ENCODE assay signal across 6 cellular contexts in the genomic region with DNA sequence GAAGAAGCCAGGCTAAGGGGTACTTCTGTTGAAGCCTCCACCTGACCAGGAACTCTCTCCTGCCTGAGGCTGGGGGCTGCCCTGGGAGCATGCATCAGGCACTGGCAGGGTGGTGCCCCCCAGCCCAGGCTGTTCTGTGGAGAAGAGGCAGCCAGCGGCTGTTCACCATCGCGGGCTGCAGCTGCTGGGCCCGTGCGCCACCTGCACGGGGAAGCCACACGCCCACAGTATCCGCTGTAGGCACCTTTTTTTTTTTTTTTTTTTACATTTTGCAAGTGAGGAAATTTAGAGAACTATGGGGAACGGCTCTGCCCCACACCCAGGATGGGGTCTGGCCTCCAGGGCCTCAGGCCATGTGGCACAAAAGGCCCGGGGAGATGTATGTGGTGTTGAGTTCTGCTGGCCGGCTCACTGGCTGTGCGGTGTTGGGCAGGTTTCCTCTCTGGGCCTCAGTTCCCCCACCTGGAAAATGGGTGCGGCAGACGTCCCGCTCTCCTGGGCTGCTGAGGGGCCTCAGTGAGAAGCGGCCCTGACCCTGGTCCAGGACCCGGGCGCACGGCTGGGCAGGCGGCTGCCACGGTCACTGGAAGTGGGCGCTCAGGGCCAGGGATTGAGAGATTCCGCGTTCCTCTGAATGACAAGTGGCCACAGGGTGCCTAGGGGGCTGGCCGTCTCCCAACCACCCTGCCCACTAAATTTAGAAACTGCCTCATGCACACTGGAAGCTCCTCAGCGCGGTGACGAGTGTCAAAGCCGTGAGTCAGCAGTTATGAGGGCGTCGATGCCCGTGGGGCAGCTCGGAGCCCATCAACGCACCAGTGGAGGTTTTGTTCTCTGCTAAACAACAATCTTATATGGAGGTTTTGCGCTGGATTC. TPM values are rescaled to one million over a fixed set of nuclear protein-coding genes. Genes with fewer than 3 reads are reported as not detected.
DNase-seq lines count a peak whose midpoint lies in the region; ATAC-seq and TF ChIP-seq lines count a peak whose summit lies in the region.

No MANE protein-coding gene starts in this region.

- CTCF ChIA-PET in mammary epithelial cell (lab: Charles Lee; ENCODE audit: low non-redundant PET): no interaction called here

- DNase-seq in NOMO-1 treated with DMSO at 0.1 percent for 48 hours (lab: John Stamatoyannopoulos, UW; ENCODE audit: unreplicated experiment): peak; percentile 77
- peak; percentile 90 for DNase-seq in mammary epithelial cell
- DNase-seq in omental fat pad (ENCODE audit: low spot score): peak; percentile 48
- DNase-seq in GM10266 (ENCODE audit: extremely low spot score): no peak

- H3K27ac ChIP-seq in DOHH2 (ENCODE audit: low read depth, low read length): peak overlapping the region; percentile 87
- no peak overlapping the region for H3K27ac ChIP-seq in mammary epithelial cell (ENCODE audit: insufficient read depth, low read depth, low read length)

- no peaks in the 10 kb centered on the region for H3K79me2 ChIP-seq in DOHH2 (ENCODE audit: control insufficient read depth, low read length)
- no peaks in the 10 kb centered on the region for H3K79me2 ChIP-seq in mammary epithelial cell (ENCODE audit: insufficient read depth, low read length)

- in situ Hi-C loops in mammary epithelial cell (cut with MboI; ENCODE audit: low sequenced_read_pairs in 2 of 2): no loop called here

- no peak for ATAC-seq in omental fat pad (ENCODE audit: low FRiP score)
- no peak for ATAC-seq in HG02623 (IDR thresholded peaks at IDR 0.05; ENCODE audit: unreplicated experiment)

- 2% methylated on average over 17 of the region's 35 CpGs for WGBS in mammary epithelial cell (ENCODE audit: low coverage, missing lambda C conversion rate)

- H3K27me3 ChIP-seq in DOHH2 (ENCODE audit: control insufficient read depth, low read length) (no peaks in the 10 kb centered on the region), mammary epithelial cell (ENCODE audit: insufficient read depth, low read length) (no peaks in the 10 kb centered on the region)

- H2AFZ ChIP-seq in mammary epithelial cell (ENCODE audit: low read depth, low read length): peak overlapping the region; percentile 51

- no peaks in the 10 kb centered on the region for H3K9me2 ChIP-seq in DOHH2 (replicated peaks; ENCODE audit: control insufficient read depth, low read length)

- peak overlapping the region; percentile 62 for H3K4me3 ChIP-seq in DOHH2 (ENCODE audit: low read length)
- peak overlapping the region in 1 of 3 experiments; percentile 16 for H3K4me3 ChIP-seq in mammary epithelial cell (replicated peaks in 1 of 3; ENCODE audit: insufficient read depth in 1 of 3, low read depth in 2 of 3, low read length in 3 of 3)

- dilution Hi-C loops in mammary epithelial cell (cut with HindIII; ENCODE audit: low sequenced_read_pairs): no loop called here

- intact Hi-C loops in mammary epithelial cell (cut with micrococcal nuclease): loop anchor here (1.0 to 2.0 kb wide), 3 partner anchors 9 to 46 kb away; a partner anchor contains a TSS

- peaks cover 12% of the 10 kb centered on the region for H3F3A ChIP-seq in DOHH2 (ENCODE audit: control insufficient read depth, insufficient read depth)

- no peaks in the 10 kb centered on the region for H4K20me1 ChIP-seq in DOHH2 (ENCODE audit: control insufficient read depth, insufficient read depth, low read depth, low read length)
- H4K20me1 ChIP-seq in mammary epithelial cell (ENCODE audit: insufficient read depth, low read length): no peaks in the 10 kb centered on the region

- H3K9me3 ChIP-seq in DOHH2 (ENCODE audit: control insufficient read depth, insufficient read depth, low read length) (no peaks in the 10 kb centered on the region), mammary epithelial cell (replicated peaks; ENCODE audit: insufficient read depth, low read length) (no peaks in the 10 kb centered on the region)

- TF ChIP-seq CTCF in DOHH2 (IDR thresholded peaks at IDR 0.05; ENCODE audit: low read depth, low read length, poor library complexity, severe bottlenecking) (no peak), mammary epithelial cell (conservative IDR thresholded peaks at IDR 0.05 in 1 of 2, IDR thresholded peaks at IDR 0.05 in 1 of 2; ENCODE audit: extremely low read depth in 1 of 2, insufficient read depth in 1 of 2, low read depth in 1 of 2, low read length in 2 of 2) (no peak), omental fat pad (IDR thresholded peaks at IDR 0.05) (no peak), GM10266 (IDR thresholded peaks at IDR 0.05; ENCODE audit: control insufficient read depth, insufficient read depth, low read depth, missing control alignments) (no peak)

- H3K9ac ChIP-seq in mammary epithelial cell (ENCODE audit: insufficient read depth, low read length): no peak overlapping the region

- H3K4me1 ChIP-seq in DOHH2 (ENCODE audit: control insufficient read depth, low read length): peaks cover 65% of the 10 kb centered on the region
- peaks cover 14% of the 10 kb centered on the region for H3K4me1 ChIP-seq in mammary epithelial cell (ENCODE audit: insufficient read depth, low read length)

- peak overlapping the region; percentile 81 for H3K4me2 ChIP-seq in DOHH2 (ENCODE audit: low read length)
- peak overlapping the region; percentile 85 for H3K4me2 ChIP-seq in mammary epithelial cell (ENCODE audit: insufficient read depth, low read depth, low read length)

- BruUV-seq in mammary epithelial cell (replicated peaks; lab: Mats Ljungman, UMichigan): no TSS peak

- H3K36me3 ChIP-seq in DOHH2 (ENCODE audit: control insufficient read depth, low read length) (no peaks in the 10 kb centered on the region), mammary epithelial cell (ENCODE audit: insufficient read depth, low read length) (no peaks in the 10 kb centered on the region)

RNA-seq across cellular contexts. Expression of a gene that starts 8.8 kb away (rescaled TPM):
- total RNA-seq in mammary epithelial cell (10 to 100 TPM; 51.3 to 81.1 TPM), omental fat pad (10 to 100 TPM; 22.4 to 39.4 (median 32.0) TPM)
- 31.7 TPM for polyA plus RNA-seq in mammary epithelial cell
- 62.4 TPM for polyA minus RNA-seq in mammary epithelial cell

RNA-seq across cellular contexts. Expression of a gene that starts 17.5 kb away (rescaled TPM):
- 10 to 100 TPM; 10.5 to 23.4 TPM for total RNA-seq in mammary epithelial cell
- polyA plus RNA-seq in mammary epithelial cell: 3.1 TPM
- 10.2 TPM for polyA minus RNA-seq in mammary epithelial cell
- 10 to 100 TPM; 30.7 to 57.6 (median 32.7) TPM for total RNA-seq in omental fat pad

RNA-seq across cellular contexts. Expression of a gene that starts 43.0 kb away (rescaled TPM):
- total RNA-seq in mammary epithelial cell: 10 to 100 TPM in 1 of 2 donors, 1 to 10 TPM in 1; 9.2 to 15.1 TPM
- polyA plus RNA-seq in mammary epithelial cell: 5.5 TPM
- 8.4 TPM for polyA minus RNA-seq in mammary epithelial cell
- total RNA-seq in omental fat pad: 1 to 10 TPM in 1 of 4 donors, under 1 TPM in 2, not detected in 1; 0.19 to 3.1 (median 0.32) TPM

RNA-seq across cellular contexts. Expression of a gene that starts 53.7 kb away (rescaled TPM):
- total RNA-seq in mammary epithelial cell: 10 to 100 TPM; 41.7 to 69.8 TPM
- polyA plus RNA-seq in mammary epithelial cell: 28.8 TPM
- 44.0 TPM for polyA minus RNA-seq in mammary epithelial cell
- total RNA-seq in omental fat pad: 10 to 100 TPM in 2 of 4 donors, 1 to 10 TPM in 2; 4.4 to 16.6 (median 9.3) TPM

RNA-seq across cellular contexts. Expression of a gene that starts 56.8 kb away (rescaled TPM):
- total RNA-seq in mammary epithelial cell: 10 to 100 TPM; 25.8 to 34.0 TPM
- 70.4 TPM for polyA plus RNA-seq in mammary epithelial cell
- 14.2 TPM for polyA minus RNA-seq in mammary epithelial cell
- total RNA-seq in omental fat pad: 10 to 100 TPM; 22.0 to 37.7 (median 28.4) TPM
